10 cellular contexts compared by ENCODE assay signal in genomic region chr10:79422178-79422892, GRCh38. TPM values are rescaled to one million over a fixed set of nuclear protein-coding genes. Genes with fewer than 3 reads are reported as not detected.
DNase-seq lines count a peak whose midpoint lies in the region; ATAC-seq and TF ChIP-seq lines count a peak whose summit lies in the region.
"Had no signal": no experiment of that assay in that cellular context is flagged by ENCODE, and none has a peak within 500 bp of the region (broad histone marks: within the 10 kb centered on the region; RNA-seq: fewer than 3 reads in every experiment).

No MANE protein-coding gene starts in this region.

- ATAC-seq in left cardiac atrium = peak; percentile 39 to 55
- ATAC-seq: naive thymus-derived CD8-positive, alpha-beta T cell had no signal

- H3K9me3 ChIP-seq in ascending aorta = no peaks in the 10 kb centered on the region
- no peaks in the 10 kb centered on the region for H3K9me3 ChIP-seq in skeletal muscle tissue (ENCODE audit: control insufficient read depth in 3 of 3, low read length in 3 of 3)

- H3K27me3 ChIP-seq in ascending aorta (no peaks in the 10 kb centered on the region), skeletal muscle tissue (ENCODE audit: control insufficient read depth in 3 of 3, insufficient read depth in 3 of 3, low read length in 3 of 3) (no peaks in the 10 kb centered on the region)

- H3K9ac ChIP-seq in skeletal muscle tissue (ENCODE audit: low read depth in 1 of 3, low read length in 3 of 3) = peak overlapping the region; percentile 9 to 41 (median 36)

- intact Hi-C loops in ascending aorta (cut with DNase I) = loop anchor here (2.0 kb wide), 1 partner anchor 22 kb away; the partner anchor contains the start of gene ZCCHC24
- intact Hi-C loops in left cardiac atrium (cut with DNase I) = no loop called here

- H3K36me3 ChIP-seq in ascending aorta = peaks cover 16 to 20% of the 10 kb centered on the region in 2 donors
- peaks cover 10 to 35% (median 15%) of the 10 kb centered on the region in 3 donors for H3K36me3 ChIP-seq in skeletal muscle tissue (ENCODE audit: control insufficient read depth in 3 of 3, insufficient read depth in 3 of 3, low read length in 3 of 3)

- peak overlapping the region; percentile 83 to 88 for H3K27ac ChIP-seq in ascending aorta
- H3K27ac ChIP-seq in skeletal muscle tissue (ENCODE audit: low read depth, low read length) = peak overlapping the region; percentile 55
- H3K27ac ChIP-seq: PC-9 had no signal

- TF ChIP-seq CTCF in ascending aorta (IDR thresholded peaks at IDR 0.05) = no peak

- peaks cover 15 to 46% of the 10 kb centered on the region in 2 donors for H3K4me1 ChIP-seq in ascending aorta
- H3K4me1 ChIP-seq in skeletal muscle tissue (ENCODE audit: control insufficient read depth in 3 of 3, insufficient read depth in 3 of 3, low read length in 3 of 3) = peaks cover 49 to 79% (median 71%) of the 10 kb centered on the region in 3 donors

- peak; percentile 95 for DNase-seq in EH (ENCODE audit: low read depth)
- peak in 1 of 2 donors; percentile 86 for DNase-seq in ascending aorta (ENCODE audit: low spot score in 2 of 2)
- DNase-seq in left cardiac atrium = peak; percentile 53
- no peak for DNase-seq in NCI-H128 (lab: John Stamatoyannopoulos, UW; ENCODE audit: unreplicated experiment)
- DNase-seq in SIG-M5 treated with dmso at 0.1 percent for 504 hours (lab: John Stamatoyannopoulos, UW; ENCODE audit: unreplicated experiment) = no peak
- DNase-seq in T-helper 9 cell = no peak
- DNase-seq in NCI-H2081 treated with DMSO at 0.1 percent for 48 hours (lab: John Stamatoyannopoulos, UW) = no peak
- DNase-seq: PC-9 had no signal

- H3K4me3 ChIP-seq in ascending aorta (peak overlapping the region in 1 of 2 donors; percentile 39), skeletal muscle tissue (ENCODE audit: low read length in 3 of 3) (peak overlapping the region in 1 of 3 donors; percentile 14)
- H3K4me3 ChIP-seq: PC-9 had no signal

RNA-seq across cellular contexts. Expression of gene ZCCHC24, which starts 23.1 kb away (rescaled TPM):
- total RNA-seq in ascending aorta (180 TPM), left cardiac atrium (10 to 100 TPM; 52.9 to 56.6 TPM), skeletal muscle tissue (20.9 TPM)

Comparison
In these comparisons a context has a peak if more than half of its experiments do, and no peak if none do; other contexts are left out.
1. DNase-seq: peak in EH (single experiment) and left cardiac atrium (single experiment); none in NCI-H128 (single experiment), SIG-M5 treated with dmso at 0.1 percent for 504 hours (single experiment), T-helper 9 cell (single experiment) and NCI-H2081 treated with DMSO at 0.1 percent for 48 hours (single experiment).